11 cellular contexts compared by ENCODE assay signal in genomic region chr10:49272251-49273081, GRCh38. TPM values are rescaled to one million over a fixed set of nuclear protein-coding genes. Genes with fewer than 3 reads are reported as not detected.
DNase-seq lines count a peak whose midpoint lies in the region; ATAC-seq and TF ChIP-seq lines count a peak whose summit lies in the region.
"Had no signal": no experiment of that assay in that cellular context is flagged by ENCODE, and none has a peak within 500 bp of the region (broad histone marks: within the 10 kb centered on the region; RNA-seq: fewer than 3 reads in every experiment).

No MANE protein-coding gene starts in this region.

- WGBS in tibial nerve, 2 donors: 18 to 24% methylated on average over 12 to 16 of the region's 21 CpGs
- 61% methylated on average over 21 of the region's 21 CpGs for WGBS in prostate gland

- TF ChIP-seq POLR2A in tibial nerve (IDR thresholded peaks at IDR 0.05) (no peak), prostate gland (IDR thresholded peaks at IDR 0.05) (no peak)

- no peak for TF ChIP-seq EP300 in tibial nerve (IDR thresholded peaks at IDR 0.05)

- H3K9me3 ChIP-seq in tibial nerve (peaks cover 0 to 5% (median 0%) of the 10 kb centered on the region in 4 donors), prostate gland (no peaks in the 10 kb centered on the region)

- intact Hi-C loops in prostate gland (cut with DNase I): no loop called here

- no peak for ATAC-seq in GM18519 (IDR thresholded peaks at IDR 0.05; ENCODE audit: low FRiP score, unreplicated experiment)

- H3K27me3 ChIP-seq in brain microvascular endothelial cell (replicated peaks): no peaks in the 10 kb centered on the region
- no peaks in the 10 kb centered on the region for H3K27me3 ChIP-seq in tibial nerve
- no peaks in the 10 kb centered on the region for H3K27me3 ChIP-seq in prostate gland (replicated peaks; ENCODE audit: insufficient read depth)

- H3K36me3 ChIP-seq in brain microvascular endothelial cell (replicated peaks) (no peaks in the 10 kb centered on the region), tibial nerve (no peaks in the 10 kb centered on the region), prostate gland (no peaks in the 10 kb centered on the region)

- H3K4me3 ChIP-seq in brain microvascular endothelial cell (ENCODE audit: low read depth, low read length) (no peak overlapping the region), tibial nerve (no peak overlapping the region), prostate gland (no peak overlapping the region)

- in situ Hi-C loops in brain microvascular endothelial cell (cut with HindIII; ENCODE audit: low pct_ligation_motif_present, low sequenced_read_pairs): no loop called here

- no peak for TF ChIP-seq CTCF in brain microvascular endothelial cell (IDR thresholded peaks at IDR 0.05; ENCODE audit: low read depth, low read length, missing control alignments)
- no peak for TF ChIP-seq CTCF in tibial nerve (IDR thresholded peaks at IDR 0.05)
- no peak for TF ChIP-seq CTCF in prostate gland (IDR thresholded peaks at IDR 0.05)

- H3K4me1 ChIP-seq in tibial nerve: peaks cover 0 to 17% (median 7%) of the 10 kb centered on the region in 4 donors
- no peaks in the 10 kb centered on the region for H3K4me1 ChIP-seq in prostate gland (replicated peaks)

- peak; percentile 9 for DNase-seq in DMS53 (lab: John Stamatoyannopoulos, UW)
- no peak for DNase-seq in DMS53 treated with DMSO at 0.1 percent for 48 hours (lab: John Stamatoyannopoulos, UW; ENCODE audit: unreplicated experiment)
- DNase-seq in brain microvascular endothelial cell: peak; percentile 29
- peak; percentile 43 for DNase-seq in medulla oblongata (ENCODE audit: extremely low spot score)
- peak; percentile 28 to 32 for DNase-seq in tibial nerve (ENCODE audit: low spot score in 2 of 2)
- no peak for DNase-seq in NK-92 (lab: John Stamatoyannopoulos, UW; ENCODE audit: unreplicated experiment)
- DNase-seq in prostate gland (ENCODE audit: low spot score): no peak
- DNase-seq: amygdala, T-helper 9 cell had no signal

- H3K27ac ChIP-seq in brain microvascular endothelial cell: no peak overlapping the region
- peak overlapping the region in 2 of 4 donors; percentile 57 to 63 for H3K27ac ChIP-seq in tibial nerve
- no peak overlapping the region for H3K27ac ChIP-seq in prostate gland
- H3K27ac ChIP-seq: 22Rv1 had no signal

RNA-seq across cellular contexts. Expression of gene C10orf71, which starts 26.5 kb away (rescaled TPM):
- total RNA-seq in tibial nerve: under 1 TPM in 1 of 4 donors, not detected in 3; 0.22 TPM
- total RNA-seq in prostate gland: under 1 TPM in 1 of 2 donors, not detected in 1; 0.82 TPM

Comparison
In these comparisons a context has a peak if more than half of its experiments do, and no peak if none do; other contexts are left out.
1. DNase-seq: peak in DMS53 (single experiment), brain microvascular endothelial cell (single experiment), medulla oblongata (single experiment) and tibial nerve (2 of 2); none in DMS53 treated with DMSO at 0.1 percent for 48 hours (single experiment), NK-92 (single experiment) and prostate gland (single experiment).